18 cellular contexts compared by ENCODE assay signal in the genomic region with DNA sequence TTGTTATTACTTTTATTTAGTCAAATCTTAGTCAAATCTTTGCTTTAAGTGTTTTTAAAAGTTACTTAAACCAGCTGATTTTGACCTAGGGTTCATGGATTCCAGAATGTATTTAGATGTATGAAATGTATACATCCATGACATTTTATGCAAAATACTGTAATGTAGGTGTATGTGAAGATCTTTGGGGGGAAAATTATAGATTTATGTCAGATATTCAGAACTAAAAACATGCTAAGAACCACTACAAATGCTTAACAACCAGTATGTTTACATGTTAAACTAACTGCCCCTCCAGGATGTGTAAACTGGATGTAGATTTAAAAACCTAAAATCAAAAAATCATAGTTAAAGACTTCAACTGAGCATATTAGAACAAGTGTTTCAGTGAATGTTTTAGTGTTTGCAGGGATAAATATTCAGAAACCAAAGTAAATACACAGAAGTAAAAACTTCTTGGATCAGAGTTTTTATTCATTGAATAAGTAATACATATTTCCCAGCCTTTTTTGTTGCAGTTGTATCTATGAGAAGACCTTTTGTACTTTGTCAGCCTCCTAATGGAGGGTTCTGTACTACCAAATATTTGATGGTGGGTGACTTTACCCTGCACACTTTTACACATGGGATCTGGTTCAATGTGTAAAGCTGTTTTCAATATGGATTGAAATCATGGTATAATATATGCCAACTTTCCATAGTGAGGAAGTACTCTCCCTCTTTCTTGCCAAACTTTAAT. TPM values are rescaled to one million over a fixed set of nuclear protein-coding genes. Genes with fewer than 3 reads are reported as not detected.
DNase-seq lines count a peak whose midpoint lies in the region; ATAC-seq and TF ChIP-seq lines count a peak whose summit lies in the region.
"Had no signal": no experiment of that assay in that cellular context is flagged by ENCODE, and none has a peak within 500 bp of the region (broad histone marks: within the 10 kb centered on the region; RNA-seq: fewer than 3 reads in every experiment).

No MANE protein-coding gene starts in this region.

- H3K36me3 Mint-ChIP-seq in neural progenitor cell (no peaks in the 10 kb centered on the region), type B pancreatic cell (peaks cover 9% of the 10 kb centered on the region)
- H3K36me3 Mint-ChIP-seq: activated naive CD8-positive, alpha-beta T cell had no signal

- peaks cover 35 to 38% of the 10 kb centered on the region in 2 experiments; a peak in 3 of 4 replicates for H3K4me1 ChIP-seq in SK-N-SH (ENCODE audit: control insufficient read depth in 1 of 2, insufficient read depth in 2 of 2, low read depth in 1 of 2, low read length in 1 of 2)
- H3K4me1 ChIP-seq in esophagus muscularis mucosa, result peaks cover 24 to 75% (median 67%) of the 10 kb centered on the region in 4 donors
- peaks cover 10% of the 10 kb centered on the region for H3K4me1 ChIP-seq in neural progenitor cell

- peak overlapping the region; percentile 86 for H3K4me2 ChIP-seq in SK-N-SH
- H3K4me2 ChIP-seq in neural progenitor cell, result no peak overlapping the region

- H3K4me3 Mint-ChIP-seq in neural progenitor cell (peak overlapping the region; percentile 17), type B pancreatic cell (peak overlapping the region; percentile 82)
- H3K4me3 Mint-ChIP-seq: activated naive CD8-positive, alpha-beta T cell; CD4-positive, alpha-beta T cell; T-helper 2 cell treated with Interferon-gamma antibody and Interleukin-4, amounts not matched to agents 5 μg/mL and 100 μg/mL, for 36 hours had no signal

- POLR2A ChIA-PET in SK-N-SH (lab: Yijun Ruan, JAX), result interaction anchor here (0.7 kb wide), 1 partner anchor 34 kb away, joined by 4 read pairs; no protein-coding TSS in a partner anchor

- TF ChIP-seq EP300 in SK-N-SH (IDR thresholded peaks at IDR 0.05; ENCODE audit: borderline replicate concordance in 1 of 2, low read depth in 1 of 2, low read length in 1 of 2) (no peak), esophagus muscularis mucosa (IDR thresholded peaks at IDR 0.05) (no peak)

- H3K9me3 Mint-ChIP-seq in neural progenitor cell (no peaks in the 10 kb centered on the region), type B pancreatic cell (peaks cover 4% of the 10 kb centered on the region)
- H3K9me3 Mint-ChIP-seq: CD4-positive, alpha-beta T cell; T-helper 2 cell treated with Interferon-gamma antibody and Interleukin-4, amounts not matched to agents 5 μg/mL and 100 μg/mL, for 36 hours had no signal

- H3K27ac Mint-ChIP-seq in neural progenitor cell (no peak overlapping the region), type B pancreatic cell (no peak overlapping the region)
- H3K27ac Mint-ChIP-seq: activated naive CD8-positive, alpha-beta T cell; CD4-positive, alpha-beta T cell; T-helper 2 cell treated with Interferon-gamma antibody and Interleukin-4, amounts not matched to agents 5 μg/mL and 100 μg/mL, for 36 hours had no signal

- H3K9me2 ChIP-seq in SK-N-SH, result no peaks in the 10 kb centered on the region

- no peaks in the 10 kb centered on the region for H4K20me1 ChIP-seq in SK-N-SH (ENCODE audit: insufficient read depth)
- H4K20me1 ChIP-seq in neural progenitor cell (ENCODE audit: low read depth), result no peaks in the 10 kb centered on the region

- H3K4me1 Mint-ChIP-seq in neural progenitor cell, result peaks cover 14% of the 10 kb centered on the region
- H3K4me1 Mint-ChIP-seq in type B pancreatic cell (ENCODE audit: unreplicated experiment), result peaks cover 21% of the 10 kb centered on the region

- H2AFZ ChIP-seq in SK-N-SH (ENCODE audit: low read depth) (peak overlapping the region; percentile 0; the same call in 1 of the 2 replicates), neural progenitor cell (replicated peaks) (no peak overlapping the region)

- TF ChIP-seq POLR2A in esophagus muscularis mucosa (IDR thresholded peaks at IDR 0.05; ENCODE audit: low read depth), result no peak

- TF ChIP-seq CTCF in SK-N-SH (IDR thresholded peaks at IDR 0.05) (no peak), esophagus muscularis mucosa (IDR thresholded peaks at IDR 0.05) (no peak), neural progenitor cell (IDR thresholded peaks at IDR 0.05) (no peak), type B pancreatic cell (conservative IDR thresholded peaks at IDR 0.05) (no peak)

- H3F3A ChIP-seq in SK-N-SH (replicated peaks; ENCODE audit: insufficient read depth), result peaks cover 34% of the 10 kb centered on the region
- no peaks in the 10 kb centered on the region for H3F3A ChIP-seq in neural progenitor cell (ENCODE audit: low read depth)

- H3K9ac ChIP-seq in SK-N-SH (peak overlapping the region; percentile 62; the same call in 1 of the 2 replicates), neural progenitor cell (no peak overlapping the region)

- H3K36me3 ChIP-seq in SK-N-SH (replicated peaks in 1 of 2; ENCODE audit: control insufficient read depth in 1 of 2, insufficient read depth in 2 of 2, low read length in 1 of 2) (no peaks in the 10 kb centered on the region), esophagus muscularis mucosa (no peaks in the 10 kb centered on the region), neural progenitor cell (no peaks in the 10 kb centered on the region)

- H3K79me2 ChIP-seq in SK-N-SH (ENCODE audit: insufficient read depth), result peaks cover 26% of the 10 kb centered on the region
- no peaks in the 10 kb centered on the region for H3K79me2 ChIP-seq in neural progenitor cell (ENCODE audit: low read depth)

- no peaks in the 10 kb centered on the region for H3K9me3 ChIP-seq in SK-N-SH
- no peaks in the 10 kb centered on the region for H3K9me3 ChIP-seq in esophagus muscularis mucosa
- H3K9me3 ChIP-seq in neural progenitor cell (ENCODE audit: low read depth), result no peaks in the 10 kb centered on the region

- DNase-seq in SK-N-SH, result no peak
- DNase-seq in esophagus muscularis mucosa (ENCODE audit: extremely low spot score), result no peak
- no peak for DNase-seq in neural progenitor cell (ENCODE audit: low spot score)
- DNase-seq in type B pancreatic cell (ENCODE audit: extremely low spot score, unreplicated experiment), result no peak
- DNase-seq in effector CD8-positive, alpha-beta T cell (lab: John Stamatoyannopoulos, UW), result no peak
- DNase-seq in OCI-M2 (lab: John Stamatoyannopoulos, UW; ENCODE audit: unreplicated experiment), result no peak
- DNase-seq: activated CD4-positive, alpha-beta T cell treated with anti-CD3 and anti-CD28 coated beads for 4 hours; CD4-positive, alpha-beta T cell; NCI-H2107; NCI-H748 treated with DMSO at 0.1 percent for 48 hours; stimulated activated CD4-positive, alpha-beta T cell treated with anti-CD3 and anti-CD28 coated beads, Interleukin-12 subunit alpha, Interleukin-12 subunit beta, amount 100 ng/mL, for 4 hours had no signal

- TF ChIP-seq RAD21 in SK-N-SH (IDR thresholded peaks at IDR 0.05; ENCODE audit: low read length), result no peak

- no peak for ATAC-seq in SK-N-SH treated with all-trans-retinoic acid at 6 μM for 48 hours
- no peak for ATAC-seq in HG02763 (IDR thresholded peaks at IDR 0.05; ENCODE audit: unreplicated experiment)
- ATAC-seq: left lobe of liver had no signal

- no peaks in the 10 kb centered on the region for H3K27me3 ChIP-seq in SK-N-SH (ENCODE audit: insufficient read depth)
- H3K27me3 ChIP-seq in esophagus muscularis mucosa, result no peaks in the 10 kb centered on the region
- peaks cover 40% of the 10 kb centered on the region for H3K27me3 ChIP-seq in neural progenitor cell

- H3K27ac ChIP-seq in SK-N-SH (ENCODE audit: low read depth in 2 of 2, low read length in 1 of 2) (peak overlapping the region; percentile 43 to 70), esophagus muscularis mucosa (replicated peaks in 1 of 4) (peak overlapping the region; percentile 85 to 87 (median 86)), neural progenitor cell (no peak overlapping the region)
- H3K27ac ChIP-seq: 22Rv1 had no signal

- intact Hi-C loops in esophagus muscularis mucosa (cut with DNase I), result no loop called here

- H3K4me3 ChIP-seq in SK-N-SH (ENCODE audit: low read depth in 2 of 2, low read length in 1 of 2) (peak overlapping the region in 1 of 2 experiments; percentile 62; a peak in 3 of 4 replicates), esophagus muscularis mucosa (peak overlapping the region; percentile 56 to 63 (median 60)), neural progenitor cell (no peak overlapping the region)

- CTCF ChIA-PET in SK-N-SH (lab: Yijun Ruan, JAX), result interaction anchor here (1.0 to 8.9 kb wide), 5 partner anchors 8 to 84 kb away, joined by 3 to 397 read pairs (median 4); no protein-coding TSS in a partner anchor

- H3K27me3 Mint-ChIP-seq in neural progenitor cell (ENCODE audit: insufficient read depth, low read depth) (peaks cover 4% of the 10 kb centered on the region), type B pancreatic cell (peaks cover 36% of the 10 kb centered on the region)

TF ChIP-seq in SK-N-SH, 30 proteins besides CTCF, POLR2A, EP300 and RAD21 (continues in another document):
- TF ChIP-seq MEF2A (IDR thresholded peaks at IDR 0.05; ENCODE audit: borderline replicate concordance, low read depth) (no peak), RXRA (IDR thresholded peaks at IDR 0.05; ENCODE audit: borderline replicate concordance, low read depth) (no peak), POLR2AphosphoS5 (IDR thresholded peaks at IDR 0.05; ENCODE audit: low read depth, low read length) (no peak)

TF ChIP-seq in SK-N-SH treated with all-trans-retinoic acid at 6 μM for 48 hours, 23 proteins besides CTCF, POLR2A, EP300 and RAD21 (continues in another document):
- no peak for TF ChIP-seq ZNF70 (CRISPR knock-in tag; IDR thresholded peaks at IDR 0.05)
- no peak for TF ChIP-seq PPARA (CRISPR knock-in tag; IDR thresholded peaks at IDR 0.05; ENCODE audit: borderline replicate concordance)

RNA-seq across cellular contexts. Expression of a gene that starts 3.9 kb away (rescaled TPM):
- 4.4 and 4.8 TPM in 2 replicates for polyA plus RNA-seq in SK-N-SH (2012; rRNA removed)
- 5.4 and 6.5 TPM in 2 replicates for polyA plus RNA-seq in SK-N-SH (2012; cell fraction: cytosol; rRNA removed)
- 6.0 and 6.2 TPM in 2 replicates for polyA plus RNA-seq in SK-N-SH (2012; cell fraction: nucleus; rRNA removed)
- total RNA-seq in esophagus muscularis mucosa (10 to 100 TPM; 28.1 to 81.8 (median 32.0) TPM), neural progenitor cell (ENCODE audit: low replicate concordance) (not detected in 2 replicates), type B pancreatic cell (ENCODE audit: low replicate concordance) (0.88 and 45.4 TPM in 2 replicates)
- polyA plus RNA-seq: neural cell had no signal

RNA-seq across cellular contexts. Expression of a gene that starts 41.9 kb away (rescaled TPM):
- 8.3 and 12.5 TPM in 2 replicates for polyA plus RNA-seq in SK-N-SH (2012; rRNA removed)
- 11.8 and 15.3 TPM in 2 replicates for polyA plus RNA-seq in SK-N-SH (2012; cell fraction: cytosol; rRNA removed)
- polyA plus RNA-seq in SK-N-SH (2012; cell fraction: nucleus; rRNA removed), result 7.1 and 19.0 TPM in 2 replicates
- total RNA-seq in esophagus muscularis mucosa, result 10 to 100 TPM; 12.6 to 19.4 (median 14.9) TPM
- 19.0 and 32.0 TPM in 2 replicates for total RNA-seq in neural progenitor cell (ENCODE audit: low replicate concordance)
- total RNA-seq in type B pancreatic cell (ENCODE audit: low replicate concordance), result 14.5 and 20.7 TPM in 2 replicates
